Comparison of ENCODE assay signal across 16 cellular contexts in the genomic region with DNA sequence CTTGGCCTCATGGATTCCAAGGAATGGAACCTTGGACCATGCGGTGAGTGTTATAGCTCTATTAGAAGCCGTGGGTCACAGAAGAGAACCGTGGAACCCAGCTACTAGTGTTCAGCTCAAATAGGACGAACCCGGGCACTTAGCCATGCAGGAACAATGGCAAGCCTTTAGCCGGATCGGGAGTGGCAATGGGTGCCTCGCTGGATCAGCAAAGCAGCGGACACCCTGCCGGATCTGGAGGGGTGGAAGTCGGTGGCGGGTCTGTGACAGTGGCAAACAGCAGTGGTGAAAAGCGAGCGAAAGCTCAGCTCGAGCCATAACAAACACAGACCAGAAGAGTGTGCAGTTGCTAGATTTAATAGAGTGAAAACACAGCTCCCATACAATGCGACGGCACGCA. TPM values are rescaled to one million over a fixed set of nuclear protein-coding genes. Genes with fewer than 3 reads are reported as not detected.
"Had no signal": no experiment of that assay in that cellular context is flagged by ENCODE, and none has a peak within 500 bp of the region (broad histone marks: within the 10 kb centered on the region; RNA-seq: fewer than 3 reads in every experiment).

No MANE protein-coding gene starts in this region.

- H3K9me3 Mint-ChIP-seq: natural killer cell; stimulated activated naive CD8-positive, alpha-beta T cell treated with anti-CD3 and anti-CD28 coated beads, Interleukin-15, amount 100 ng/mL, for 72 hours had no signal

- H3K27ac ChIP-seq: cardiac muscle cell, vagina had no signal

- H3K36me3 Mint-ChIP-seq: activated CD4-positive, alpha-beta memory T cell treated with anti-CD3 and anti-CD28 coated beads for 36 hours; activated naive CD8-positive, alpha-beta T cell; natural killer cell; WTC11 had no signal

- H3K4me3 ChIP-seq: cardiac muscle cell, vagina had no signal

- H3K27me3 ChIP-seq: vagina had no signal

- H3K36me3 ChIP-seq: cardiac muscle cell, vagina had no signal

- H3K27ac Mint-ChIP-seq: activated CD4-positive, alpha-beta memory T cell treated with anti-CD3 and anti-CD28 coated beads for 36 hours; activated naive CD8-positive, alpha-beta T cell; natural killer cell; progenitor cell of endocrine pancreas; stimulated activated naive CD8-positive, alpha-beta T cell treated with anti-CD3 and anti-CD28 coated beads, Interleukin-15, amount 100 ng/mL, for 72 hours; T-helper 2 cell treated with Interferon-gamma antibody and Interleukin-4, amounts not matched to agents 5 μg/mL and 100 μg/mL, for 36 hours; WTC11 had no signal

- H3K4me3 Mint-ChIP-seq: activated CD4-positive, alpha-beta memory T cell treated with anti-CD3 and anti-CD28 coated beads for 36 hours; activated naive CD8-positive, alpha-beta T cell; natural killer cell; stimulated activated naive CD8-positive, alpha-beta T cell treated with anti-CD3 and anti-CD28 coated beads, Interleukin-15, amount 100 ng/mL, for 72 hours; T-helper 2 cell treated with Interferon-gamma antibody and Interleukin-4, amounts not matched to agents 5 μg/mL and 100 μg/mL, for 36 hours; WTC11 had no signal

- H3K9me3 ChIP-seq: vagina had no signal

- ATAC-seq: left cardiac atrium; natural killer cell; stimulated activated naive CD8-positive, alpha-beta T cell treated with anti-CD3 and anti-CD28 coated beads, Interleukin-15, amount 100 ng/mL, for 72 hours; WTC11 had no signal

- DNase-seq: activated CD4-positive, alpha-beta memory T cell treated with anti-CD3 and anti-CD28 coated beads for 36 hours; activated CD4-positive, alpha-beta T cell treated with anti-CD3 and anti-CD28 coated beads for 4 hours; activated T-cell treated with anti-CD3 and anti-CD28 coated beads for 4 hours; left cardiac atrium; mesendoderm; natural killer cell; occipital lobe; stimulated activated CD4-positive, alpha-beta T cell treated with anti-CD3 and anti-CD28 coated beads, Interleukin-2, amount 100 ng/mL, for 48 hours; stimulated activated naive CD8-positive, alpha-beta T cell treated with anti-CD3 and anti-CD28 coated beads, Interleukin-15, amount 100 ng/mL, for 72 hours; trophoblast cell had no signal

RNA-seq across cellular contexts. Expression of gene CDO1, which starts 2.4 kb away (rescaled TPM):
- total RNA-seq: natural killer cell had no signal
